Comparison of ENCODE assay signal across 11 cellular contexts in the genomic region with DNA sequence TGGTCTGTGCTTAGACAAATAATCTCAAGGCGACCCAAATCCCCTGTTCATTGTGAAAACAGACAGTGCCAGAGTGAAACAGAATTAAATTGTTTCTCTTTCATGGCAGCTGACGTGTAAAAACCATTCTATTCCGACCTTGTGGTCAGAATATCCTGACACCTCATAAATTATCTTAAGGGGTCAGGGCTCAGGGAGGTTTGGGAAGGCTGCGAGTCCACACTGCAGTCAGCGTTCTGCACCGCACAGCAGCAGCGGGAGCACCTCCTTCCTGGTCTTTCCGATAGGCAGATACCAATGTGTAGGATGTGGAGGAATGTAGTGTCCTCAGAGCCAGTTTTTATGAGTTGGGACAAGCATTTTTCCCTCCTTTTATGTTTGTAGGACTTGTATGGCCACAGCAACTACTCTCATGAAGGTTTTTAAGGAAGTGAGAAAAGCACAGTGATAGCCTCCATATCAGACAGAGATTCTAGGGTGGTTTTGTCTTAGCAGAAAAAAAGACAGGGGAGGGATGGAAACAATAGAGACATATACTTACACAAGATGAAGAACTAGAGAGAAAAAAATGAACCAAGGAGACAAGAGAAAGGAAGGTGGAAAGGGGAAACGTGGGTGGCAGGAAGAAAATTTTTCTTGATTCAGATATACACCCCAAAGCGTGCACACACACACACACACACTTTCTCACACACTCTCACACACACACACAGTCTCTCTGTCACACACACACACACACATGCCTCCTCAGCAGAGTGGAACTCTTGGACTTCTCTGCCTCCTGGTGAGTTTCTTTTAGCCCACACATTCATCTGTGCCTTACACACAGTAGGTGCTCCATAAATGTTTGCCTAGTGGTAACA.
DNase-seq lines count a peak whose midpoint lies in the region; ATAC-seq and TF ChIP-seq lines count a peak whose summit lies in the region.
"Had no signal": no experiment of that assay in that cellular context is flagged by ENCODE, and none has a peak within 500 bp of the region (broad histone marks: within the 10 kb centered on the region; RNA-seq: fewer than 3 reads in every experiment).

No MANE protein-coding gene starts in this region.

- H3K36me3 ChIP-seq in CD4-positive, alpha-beta memory T cell (ENCODE audit: insufficient read depth, low read length): no peaks in the 10 kb centered on the region

- H3K4me3 Mint-ChIP-seq in CD4-positive, alpha-beta memory T cell: no peak overlapping the region

- DNase-seq in A172 (ENCODE audit: low spot score) (peak; percentile 35), fibroblast of the aortic adventitia (ENCODE audit: low read depth) (peak; percentile 85), SW 1271 (lab: John Stamatoyannopoulos, UW) (no peak), mesenteric fat pad (ENCODE audit: low spot score) (no peak)
- DNase-seq in CD4-positive, alpha-beta memory T cell: no peak
- DNase-seq: activated CD4-positive, alpha-beta T cell treated with anti-CD3 and anti-CD28 coated beads for 4 hours; amygdala; NCI-H1105 had no signal

- H3K4me1 Mint-ChIP-seq in CD4-positive, alpha-beta memory T cell: peaks cover 0 to 2% (median 0%) of the 10 kb centered on the region in 4 donors

- intact Hi-C loops in CD4-positive, alpha-beta memory T cell (cut with micrococcal nuclease): no loop called here

- H3K9me3 ChIP-seq in CD4-positive, alpha-beta memory T cell (ENCODE audit: control insufficient read depth in 1 of 2, low read length in 2 of 2): no peaks in the 10 kb centered on the region

- H3K4me1 ChIP-seq in CD4-positive, alpha-beta memory T cell (ENCODE audit: insufficient read depth, low read length): no peaks in the 10 kb centered on the region

- peaks cover 0 to 2% (median 0%) of the 10 kb centered on the region in 8 donors for H3K9me3 Mint-ChIP-seq in CD4-positive, alpha-beta memory T cell

- no peak for TF ChIP-seq CTCF in fibroblast of the aortic adventitia (IDR thresholded peaks at IDR 0.05; ENCODE audit: insufficient read depth, low read length)

- no peak overlapping the region for H3K4me3 ChIP-seq in fibroblast of the aortic adventitia (ENCODE audit: low read depth, low read length)
- H3K4me3 ChIP-seq in CD4-positive, alpha-beta memory T cell (ENCODE audit: low read length in 2 of 2): no peak overlapping the region

- no peak overlapping the region for H3K27ac ChIP-seq in CD4-positive, alpha-beta memory T cell (ENCODE audit: low read depth, low read length)

- H3K27me3 Mint-ChIP-seq in CD4-positive, alpha-beta memory T cell: peaks cover 10 to 13% of the 10 kb centered on the region in 2 donors

- H3K27ac Mint-ChIP-seq in CD4-positive, alpha-beta memory T cell: no peak overlapping the region

- CTCF ChIA-PET in CD4-positive, alpha-beta memory T cell (lab: Charles Lee; ENCODE audit: partially characterized antibody): no interaction called here

- POLR2A ChIA-PET in CD4-positive, alpha-beta memory T cell (lab: Charles Lee; ENCODE audit: partially characterized antibody): no interaction called here

- H3K36me3 Mint-ChIP-seq in CD4-positive, alpha-beta memory T cell: no peaks in the 10 kb centered on the region

- ATAC-seq in GM19467 (IDR thresholded peaks at IDR 0.05; ENCODE audit: unreplicated experiment) (peak; percentile 79), HG03342 (IDR thresholded peaks at IDR 0.05; ENCODE audit: unreplicated experiment) (peak; percentile 72), GM18873 (IDR thresholded peaks at IDR 0.05; ENCODE audit: low FRiP score, unreplicated experiment) (no peak)

- H3K27me3 ChIP-seq in CD4-positive, alpha-beta memory T cell (ENCODE audit: insufficient read depth, low read length): no peaks in the 10 kb centered on the region

Comparison
In these comparisons a context has a peak if more than half of its experiments do, and no peak if none do; other contexts are left out.
1. DNase-seq: peak in A172 (single experiment) and fibroblast of the aortic adventitia (single experiment); none in CD4-positive, alpha-beta memory T cell (0 of 5), SW 1271 (0 of 2) and mesenteric fat pad (single experiment).